ENCODE assay signal across 8 cellular contexts in genomic region chr3:48301814-48302194, GRCh38. TPM values are rescaled to one million over a fixed set of nuclear protein-coding genes. Genes with fewer than 3 reads are reported as not detected.
DNase-seq lines count a peak whose midpoint lies in the region; ATAC-seq and FAIRE-seq lines count a peak whose summit lies in the region.

No MANE protein-coding gene starts in this region.

- WGBS in small intestine, 3 donors, result 3 to 8% (median 5%) methylated on average over 11 of the region's 11 CpGs

- DNase-seq in AML-193 (lab: John Stamatoyannopoulos, UW), result peak; percentile 25 to 63
- DNase-seq in NCI-H146 treated with DMSO at 0.1 percent for 48 hours (lab: John Stamatoyannopoulos, UW; ENCODE audit: unreplicated experiment), result peak; percentile 1
- DNase-seq in astrocyte of the hippocampus (ENCODE audit: low read depth, low spot score), result peak; percentile 49
- peak; percentile 81 for DNase-seq in small intestine
- DNase-seq in OCI-M2 (lab: John Stamatoyannopoulos, UW; ENCODE audit: unreplicated experiment), result no peak
- DNase-seq in NCI-H1930 (lab: John Stamatoyannopoulos, UW), result no peak

- no peak for FAIRE-seq in small intestine (lab: Jason Lieb, UNC)

- H3K27ac ChIP-seq in iPS-20b (ENCODE audit: low read length), result no peak overlapping the region
- peak overlapping the region; percentile 91 to 99 for H3K27ac ChIP-seq in small intestine (ENCODE audit: low read depth in 1 of 2, low read length in 1 of 2)

- no peaks in the 10 kb centered on the region for H3K4me1 ChIP-seq in iPS-20b (ENCODE audit: insufficient read depth, low read length)
- H3K4me1 ChIP-seq in small intestine (ENCODE audit: control insufficient read depth in 2 of 2, insufficient read depth in 1 of 2, low read depth in 1 of 2, low read length in 1 of 2), result peaks cover 2 to 3% of the 10 kb centered on the region in 2 donors

- peak; percentile 6 for ATAC-seq in GM19035 (IDR thresholded peaks at IDR 0.05; ENCODE audit: unreplicated experiment)

- peaks cover 16% of the 10 kb centered on the region for H3K27me3 ChIP-seq in iPS-20b (ENCODE audit: insufficient read depth, low read length)
- no peaks in the 10 kb centered on the region for H3K27me3 ChIP-seq in small intestine (ENCODE audit: control insufficient read depth in 2 of 2, insufficient read depth in 2 of 2, low read length in 2 of 2)

- H3K9me3 ChIP-seq in iPS-20b (ENCODE audit: insufficient read depth, low read depth, low read length), result no peaks in the 10 kb centered on the region
- no peaks in the 10 kb centered on the region for H3K9me3 ChIP-seq in small intestine (ENCODE audit: control insufficient read depth, low read depth)

- H3K4me3 ChIP-seq in iPS-20b (ENCODE audit: low read length) (peak overlapping the region; percentile 99), small intestine (ENCODE audit: low read depth in 1 of 2, low read length in 2 of 2) (peak overlapping the region; percentile 66 to 84)

- H3K36me3 ChIP-seq in iPS-20b (ENCODE audit: insufficient read depth, low read depth, low read length) (peaks cover 20% of the 10 kb centered on the region), small intestine (ENCODE audit: control insufficient read depth in 2 of 2, insufficient read depth in 2 of 2, low read length in 2 of 2) (peaks cover 2 to 4% of the 10 kb centered on the region in 2 donors)

- peak overlapping the region; percentile 92 for H3K9ac ChIP-seq in iPS-20b (ENCODE audit: low read depth, low read length)

RNA-seq across cellular contexts. Expression of gene NME6, which starts 0.6 kb away (rescaled TPM):
- 10 to 100 TPM; 14.1 to 20.8 (median 19.4) TPM for polyA plus RNA-seq in small intestine

RNA-seq across cellular contexts. Expression of gene SPINK8, which starts 31.7 kb away (rescaled TPM):
- not detected for polyA plus RNA-seq in small intestine

Comparison
In these comparisons a context has a peak if more than half of its experiments do, and no peak if none do; other contexts are left out.
1. DNase-seq: peak in AML-193 (2 of 2), NCI-H146 treated with DMSO at 0.1 percent for 48 hours (single experiment), astrocyte of the hippocampus (single experiment) and small intestine (single experiment); none in OCI-M2 (single experiment) and NCI-H1930 (0 of 2).